ENCODE assay signal across 20 cellular contexts in the genomic region with DNA sequence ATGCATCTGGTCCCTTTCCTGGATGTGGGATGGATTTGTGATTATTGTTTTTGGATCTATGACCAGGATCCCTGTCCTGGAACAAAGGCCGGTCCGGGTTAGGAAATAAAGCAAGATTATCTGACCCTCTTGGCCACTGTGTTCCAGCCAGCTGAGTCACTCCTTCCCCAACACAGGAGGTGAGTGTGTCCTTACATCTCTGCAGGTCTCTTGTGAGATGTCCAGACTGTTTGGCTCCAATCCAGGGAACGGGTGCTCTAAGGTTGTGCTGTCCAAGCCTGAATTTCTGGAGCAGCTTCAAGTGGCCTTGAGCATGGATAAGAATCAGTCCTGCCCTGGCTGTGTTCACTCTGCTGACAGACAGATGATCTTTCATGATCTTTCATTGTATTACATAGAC.
"Had no signal": no experiment of that assay in that cellular context is flagged by ENCODE, and none has a peak within 500 bp of the region (broad histone marks: within the 10 kb centered on the region; RNA-seq: fewer than 3 reads in every experiment).

No MANE protein-coding gene starts in this region.

- ATAC-seq: effector memory CD8-positive, alpha-beta T cell; left lung; lower lobe of right lung; natural killer cell treated with Interleukin-12 subunit alpha and Interleukin-12 subunit beta and Interleukin-15 and Interleukin-18, amount 100 ng/mL, for 72 hours had no signal

- H3K9me3 Mint-ChIP-seq: effector memory CD8-positive, alpha-beta T cell; memory B cell; mesothelial cell of epicardium; natural killer cell treated with Interleukin-12 subunit alpha and Interleukin-12 subunit beta and Interleukin-15 and Interleukin-18, amount 100 ng/mL, for 72 hours; neural progenitor cell had no signal

- H3K4me1 ChIP-seq: gastrocnemius medialis, heart right ventricle, left lung, lower lobe of right lung, neural progenitor cell, right atrium auricular region, stomach had no signal

- H3K27me3 ChIP-seq: neural progenitor cell, ovary, right atrium auricular region had no signal

- H3K9me3 ChIP-seq: gastrocnemius medialis, heart right ventricle, left lung, lower lobe of right lung, ovary, right atrium auricular region, stomach, thoracic aorta had no signal

- H3K4me1 Mint-ChIP-seq: memory B cell, mesothelial cell of epicardium had no signal

- H3K4me3 Mint-ChIP-seq: effector memory CD8-positive, alpha-beta T cell; memory B cell; mesothelial cell of epicardium; natural killer cell treated with Interleukin-12 subunit alpha and Interleukin-12 subunit beta and Interleukin-15 and Interleukin-18, amount 100 ng/mL, for 72 hours; neural progenitor cell had no signal

- H3K9ac ChIP-seq: neural progenitor cell had no signal

- H3K36me3 ChIP-seq: gastrocnemius medialis, heart right ventricle, left lung, lower lobe of right lung, neural progenitor cell, ovary, right atrium auricular region, stomach, thoracic aorta had no signal

- DNase-seq: effector memory CD8-positive, alpha-beta T cell; hypothalamus; left lung; lower lobe of right lung; nucleus accumbens; ovary; small intestine; stimulated activated CD4-positive, alpha-beta T cell treated with anti-CD3 and anti-CD28 coated beads, Interleukin-12 subunit alpha, Interleukin-12 subunit beta, amount 100 ng/mL, for 4 hours; stimulated activated naive CD4-positive, alpha-beta T cell; stomach; substantia nigra; trophoblast cell had no signal

- H3K36me3 Mint-ChIP-seq: memory B cell; mesothelial cell of epicardium; natural killer cell treated with Interleukin-12 subunit alpha and Interleukin-12 subunit beta and Interleukin-15 and Interleukin-18, amount 100 ng/mL, for 72 hours; neural progenitor cell had no signal

- H3K27ac ChIP-seq: gastrocnemius medialis, heart right ventricle, left lung, lower lobe of right lung, neural progenitor cell, ovary, right atrium auricular region, stomach, thoracic aorta had no signal

- H3K4me3 ChIP-seq: gastrocnemius medialis, heart right ventricle, left lung, lower lobe of right lung, neural progenitor cell, ovary, right atrium auricular region, stomach, thoracic aorta had no signal

- H3K27ac Mint-ChIP-seq: effector memory CD8-positive, alpha-beta T cell; memory B cell; mesothelial cell of epicardium; natural killer cell treated with Interleukin-12 subunit alpha and Interleukin-12 subunit beta and Interleukin-15 and Interleukin-18, amount 100 ng/mL, for 72 hours; neural progenitor cell had no signal
